8 cellular contexts compared by ENCODE assay signal in genomic region chr12:1204581-1205121, GRCh38.
DNase-seq lines count a peak whose midpoint lies in the region; ATAC-seq, FAIRE-seq and TF ChIP-seq lines count a peak whose summit lies in the region.

No MANE protein-coding gene starts in this region.

- TF ChIP-seq CTCF in GM06990 (IDR thresholded peaks at IDR 0.05; ENCODE audit: insufficient read depth, low read length, poor library complexity, severe bottlenecking) (no peak), endothelial cell of umbilical vein (IDR thresholded peaks at IDR 0.05; ENCODE audit: extremely low read depth in 1 of 2, insufficient read depth in 1 of 2, low read depth in 1 of 2, low read length in 2 of 2) (no peak)

- no peaks in the 10 kb centered on the region for H3K79me2 ChIP-seq in endothelial cell of umbilical vein (ENCODE audit: control insufficient read depth, insufficient read depth, low read length)

- H3K4me3 ChIP-seq in GM06990 (replicated peaks; ENCODE audit: low read depth, low read length) (peak overlapping the region; percentile 40), endothelial cell of umbilical vein (replicated peaks in 1 of 3; ENCODE audit: insufficient read depth in 1 of 3, low read depth in 1 of 3, low read length in 3 of 3) (peak overlapping the region; percentile 36 to 88 (median 77)), skeletal muscle tissue (ENCODE audit: low read length in 3 of 3) (peak overlapping the region; percentile 15 to 62 (median 49))

- H3K27ac ChIP-seq in endothelial cell of umbilical vein (ENCODE audit: insufficient read depth, low read depth, low read length) (peak overlapping the region; percentile 75), skeletal muscle tissue (ENCODE audit: low read depth, low read length) (peak overlapping the region; percentile 52)

- H3K36me3 ChIP-seq in GM06990 (ENCODE audit: control insufficient read depth, insufficient read depth, low read length): no peaks in the 10 kb centered on the region
- no peaks in the 10 kb centered on the region for H3K36me3 ChIP-seq in endothelial cell of umbilical vein (ENCODE audit: control insufficient read depth in 2 of 2, extremely low read depth in 1 of 2, insufficient read depth in 2 of 2, low read length in 2 of 2)
- no peaks in the 10 kb centered on the region for H3K36me3 ChIP-seq in skeletal muscle tissue (ENCODE audit: control insufficient read depth in 3 of 3, insufficient read depth in 3 of 3, low read length in 3 of 3)

- no peaks in the 10 kb centered on the region for H3K9me1 ChIP-seq in endothelial cell of umbilical vein (replicated peaks; ENCODE audit: control insufficient read depth, extremely low read depth, insufficient read depth, low read length)

- peak overlapping the region; percentile 86 for H2AFZ ChIP-seq in endothelial cell of umbilical vein (ENCODE audit: low read depth, low read length)

- intact Hi-C loops in endothelial cell of umbilical vein (cut with micrococcal nuclease): loop anchor here (1.0 kb wide), 1 partner anchor 13 kb away; no protein-coding TSS in a partner anchor

- no peaks in the 10 kb centered on the region for H3K27me3 ChIP-seq in GM06990 (replicated peaks; ENCODE audit: control insufficient read depth, insufficient read depth, low read length)
- H3K27me3 ChIP-seq in endothelial cell of umbilical vein (ENCODE audit: control insufficient read depth in 2 of 2, insufficient read depth in 2 of 2, low read length in 2 of 2): no peaks in the 10 kb centered on the region
- H3K27me3 ChIP-seq in skeletal muscle tissue (ENCODE audit: control insufficient read depth in 3 of 3, insufficient read depth in 3 of 3, low read length in 3 of 3): no peaks in the 10 kb centered on the region

- no peaks in the 10 kb centered on the region for H4K20me1 ChIP-seq in endothelial cell of umbilical vein (replicated peaks; ENCODE audit: control insufficient read depth, extremely low read depth, insufficient read depth, low read length)

- POLR2A ChIA-PET in endothelial cell of umbilical vein (lab: Charles Lee): interaction anchor here (0.6 kb wide), 1 partner anchor 9 kb away, joined by 3 read pairs; no protein-coding TSS in a partner anchor

- peak overlapping the region; percentile 82 for H3K9ac ChIP-seq in endothelial cell of umbilical vein (replicated peaks; ENCODE audit: extremely low read depth, insufficient read depth, low read length)
- peak overlapping the region; percentile 34 to 58 (median 36) for H3K9ac ChIP-seq in skeletal muscle tissue (ENCODE audit: low read depth in 1 of 3, low read length in 3 of 3)

- TSS peak; percentile 84 for BruUV-seq in endothelial cell of umbilical vein (replicated peaks; lab: Mats Ljungman, UMichigan)

- no peak for TF ChIP-seq POLR2A in endothelial cell of umbilical vein (IDR thresholded peaks at IDR 0.05; ENCODE audit: low read depth, low read length)

- H3K4me1 ChIP-seq in endothelial cell of umbilical vein (ENCODE audit: control insufficient read depth, extremely low read depth, insufficient read depth, low read length) (peaks cover 36% of the 10 kb centered on the region), skeletal muscle tissue (ENCODE audit: control insufficient read depth in 3 of 3, insufficient read depth in 3 of 3, low read length in 3 of 3) (no peaks in the 10 kb centered on the region)

- CTCF ChIA-PET in endothelial cell of umbilical vein (lab: Charles Lee): no interaction called here

- H3K9me3 ChIP-seq in endothelial cell of umbilical vein (replicated peaks; ENCODE audit: control insufficient read depth, insufficient read depth, low read length) (no peaks in the 10 kb centered on the region), skeletal muscle tissue (ENCODE audit: control insufficient read depth in 3 of 3, low read length in 3 of 3) (no peaks in the 10 kb centered on the region)

- FAIRE-seq in endothelial cell of umbilical vein (lab: Jason Lieb, UNC): no peak

- peak overlapping the region; percentile 99 for H3K4me2 ChIP-seq in endothelial cell of umbilical vein (ENCODE audit: insufficient read depth, low read length)

- dilution Hi-C loops in endothelial cell of umbilical vein (cut with MboI; ENCODE audit: extremely low pct_ligation_motif_present, low sequenced_read_pairs): no loop called here

- ATAC-seq in GM21447 (IDR thresholded peaks at IDR 0.05; ENCODE audit: unreplicated experiment): peak; percentile 84

- DNase-seq in GM06990 (ENCODE audit: extremely low read depth, insufficient read length) (peak; percentile 55), LHCN-M2 (ENCODE audit: low read depth) (peak; percentile 28), endothelial cell of umbilical vein (ENCODE audit: low read depth, low spot score) (peak; percentile 74), activated gamma-delta T cell treated with Interleukin-2 at 50 U/mL for 16 hours (no peak), DMS153 treated with DMSO at 0.1 percent for 48 hours (lab: John Stamatoyannopoulos, UW; ENCODE audit: unreplicated experiment) (no peak)
- no peak for DNase-seq in activated effector memory CD4-positive, alpha-beta T cell treated with Interleukin-2 at 50 U/mL for 16 hours

TF ChIP-seq in endothelial cell of umbilical vein, 7 proteins besides CTCF, POLR2A, EP300 and RAD21:
- TF ChIP-seq GATA2 (IDR thresholded peaks at IDR 0.05; ENCODE audit: insufficient read depth, insufficient read length, low read depth, low read length): no peak
- TF ChIP-seq MYC (IDR thresholded peaks at IDR 0.05; ENCODE audit: low read depth, low read length): no peak
- no peak for TF ChIP-seq JUN (IDR thresholded peaks at IDR 0.05; ENCODE audit: borderline replicate concordance, insufficient read depth, insufficient read length, low read depth)
- no peak for TF ChIP-seq FOS (IDR thresholded peaks at IDR 0.05; ENCODE audit: borderline replicate concordance, insufficient read depth, low read length)
- no peak for TF ChIP-seq POLR2AphosphoS5 (IDR thresholded peaks at IDR 0.05; ENCODE audit: insufficient read depth, low read depth, low read length)
- no peak for TF ChIP-seq EZH2 (IDR thresholded peaks at IDR 0.05; ENCODE audit: borderline replicate concordance, low read depth, low read length, severe bottlenecking)
- no peak for TF ChIP-seq MAX (IDR thresholded peaks at IDR 0.05; ENCODE audit: insufficient read depth, insufficient read length)

Comparison
In these comparisons a context has a peak if more than half of its experiments do, and no peak if none do; other contexts are left out.
1. DNase-seq: peak in GM06990 (single experiment), LHCN-M2 (single experiment) and endothelial cell of umbilical vein (single experiment); none in activated gamma-delta T cell treated with Interleukin-2 at 50 U/mL for 16 hours (single experiment), DMS153 treated with DMSO at 0.1 percent for 48 hours (single experiment) and activated effector memory CD4-positive, alpha-beta T cell treated with Interleukin-2 at 50 U/mL for 16 hours (single experiment).
2. Peak in every context shown above with its lines, with median percentiles within 50 percentile points of each other: H3K4me3 ChIP-seq.